Comparison of ENCODE assay signal across 10 cellular contexts in genomic region chr16:10946308-10946707, GRCh38. TPM values are rescaled to one million over a fixed set of nuclear protein-coding genes. Genes with fewer than 3 reads are reported as not detected.
DNase-seq lines count a peak whose midpoint lies in the region; ATAC-seq, FAIRE-seq and TF ChIP-seq lines count a peak whose summit lies in the region.
"Had no signal": no experiment of that assay in that cellular context is flagged by ENCODE, and none has a peak within 500 bp of the region (broad histone marks: within the 10 kb centered on the region; RNA-seq: fewer than 3 reads in every experiment).

No MANE protein-coding gene starts in this region.

- peak overlapping the region; percentile 34 for H3K9ac ChIP-seq in astrocyte (ENCODE audit: low read length)

- H3K4me3 ChIP-seq in left ventricle myocardium inferior = peak overlapping the region; percentile 99
- no peak overlapping the region for H3K4me3 ChIP-seq in right cardiac atrium (ENCODE audit: low read length)
- H3K4me3 ChIP-seq in astrocyte (ENCODE audit: insufficient read depth, low read depth, low read length) = peak overlapping the region; percentile 37
- peak overlapping the region; percentile 5 for H3K4me3 ChIP-seq in lower lobe of right lung
- no peak overlapping the region for H3K4me3 ChIP-seq in BE2C (ENCODE audit: low read depth, low read length)

- FAIRE-seq in astrocyte (lab: Jason Lieb, UNC) = no peak
- no peak for FAIRE-seq in urothelium cell line (lab: Jason Lieb, UNC)

- H3K27me3 Mint-ChIP-seq in astrocyte (ENCODE audit: low read depth, unreplicated experiment) = no peaks in the 10 kb centered on the region

- ATAC-seq in right cardiac atrium (no peak), lower lobe of right lung (peak; percentile 4 to 49), HG03159 (IDR thresholded peaks at IDR 0.05; ENCODE audit: unreplicated experiment) (no peak), HG03108 (IDR thresholded peaks at IDR 0.05; ENCODE audit: unreplicated experiment) (no peak)
- ATAC-seq: sciatic nerve had no signal

- intact Hi-C loops in left ventricle myocardium inferior (cut with micrococcal nuclease) = no loop called here
- intact Hi-C loops in right cardiac atrium (cut with DNase I) = no loop called here
- intact Hi-C loops in lower lobe of right lung (cut with DNase I) = no loop called here

- 41% methylated on average over 5 of the region's 5 CpGs for WGBS in right cardiac atrium

- H3K36me3 ChIP-seq in left ventricle myocardium inferior (no peaks in the 10 kb centered on the region), astrocyte (ENCODE audit: insufficient read depth, low read length) (no peaks in the 10 kb centered on the region), lower lobe of right lung (no peaks in the 10 kb centered on the region), BE2C (no peaks in the 10 kb centered on the region; the same call in 1 of the 2 replicates)

- H3K4me3 Mint-ChIP-seq in astrocyte (ENCODE audit: unreplicated experiment) = peak overlapping the region; percentile 95

- TF ChIP-seq CTCF in left ventricle myocardium inferior (IDR thresholded peaks at IDR 0.05; ENCODE audit: borderline replicate concordance) (no peak), astrocyte (IDR thresholded peaks at IDR 0.05; ENCODE audit: insufficient read depth, low read depth, low read length) (no peak), lower lobe of right lung (IDR thresholded peaks at IDR 0.05) (no peak), BE2C (IDR thresholded peaks at IDR 0.05; ENCODE audit: low read depth, low read length) (no peak)

- no peaks in the 10 kb centered on the region for H3K9me3 Mint-ChIP-seq in astrocyte (ENCODE audit: unreplicated experiment)

- H3K9me3 ChIP-seq in left ventricle myocardium inferior (replicated peaks) (no peaks in the 10 kb centered on the region), right cardiac atrium (ENCODE audit: control insufficient read depth, low read length) (no peaks in the 10 kb centered on the region), astrocyte (ENCODE audit: insufficient read depth, low read depth, low read length) (no peaks in the 10 kb centered on the region), lower lobe of right lung (no peaks in the 10 kb centered on the region), BE2C (no peaks in the 10 kb centered on the region)

- H3K27me3 ChIP-seq in left ventricle myocardium inferior (ENCODE audit: low read depth) (no peaks in the 10 kb centered on the region), right cardiac atrium (ENCODE audit: control insufficient read depth, insufficient read depth) (no peaks in the 10 kb centered on the region), astrocyte (ENCODE audit: insufficient read depth, low read length) (no peaks in the 10 kb centered on the region), lower lobe of right lung (ENCODE audit: low read depth) (no peaks in the 10 kb centered on the region), BE2C (no peaks in the 10 kb centered on the region)

- H4K20me1 ChIP-seq in astrocyte (ENCODE audit: insufficient read depth, low read length) = peaks cover 61% of the 10 kb centered on the region

- no peak for DNase-seq in left ventricle myocardium inferior
- no peak for DNase-seq in right cardiac atrium
- peak; percentile 58 for DNase-seq in astrocyte (ENCODE audit: low read depth)
- no peak for DNase-seq in lower lobe of right lung
- DNase-seq in urothelium cell line (ENCODE audit: low spot score) = peak; percentile 72
- no peak for DNase-seq in BE2C
- DNase-seq: NCI-H1436 treated with DMSO at 0.1 percent for 48 hours had no signal

- H3K79me2 ChIP-seq in astrocyte (ENCODE audit: insufficient read depth, low read length) = peaks cover 76% of the 10 kb centered on the region

- H3K36me3 Mint-ChIP-seq in astrocyte (ENCODE audit: low read depth, unreplicated experiment) = no peaks in the 10 kb centered on the region

- H3K27ac ChIP-seq in left ventricle myocardium inferior (replicated peaks) (no peak overlapping the region), right cardiac atrium (ENCODE audit: low read length) (no peak overlapping the region), astrocyte (ENCODE audit: low read depth, low read length) (no peak overlapping the region), lower lobe of right lung (peak overlapping the region; percentile 88)

- no peak overlapping the region for H2AFZ ChIP-seq in astrocyte (ENCODE audit: low read depth, low read length)

- H3K4me1 ChIP-seq in left ventricle myocardium inferior (peaks cover 67% of the 10 kb centered on the region), right cardiac atrium (ENCODE audit: control insufficient read depth, insufficient read depth, low read length) (peaks cover 5% of the 10 kb centered on the region), astrocyte (ENCODE audit: insufficient read depth, low read length) (peaks cover 38% of the 10 kb centered on the region), lower lobe of right lung (peaks cover 58% of the 10 kb centered on the region), BE2C (peaks cover 6% of the 10 kb centered on the region)

- H3K4me1 Mint-ChIP-seq in astrocyte (ENCODE audit: low read depth, unreplicated experiment) = peaks cover 55% of the 10 kb centered on the region

- H3K27ac Mint-ChIP-seq in astrocyte (ENCODE audit: unreplicated experiment) = peak overlapping the region; percentile 63

- H3K4me2 ChIP-seq in astrocyte (ENCODE audit: low read length) = peak overlapping the region; percentile 98

RNA-seq across cellular contexts. Expression of gene CLEC16A, which starts 1.9 kb away (rescaled TPM):
- total RNA-seq in left ventricle myocardium inferior (24.6 TPM), right cardiac atrium (10 to 100 TPM; 24.0 to 31.5 (median 30.4) TPM), astrocyte (31.7 and 32.1 TPM in 2 replicates), lower lobe of right lung (34.6 TPM)
- 14.9 TPM for polyA plus RNA-seq in right cardiac atrium
- polyA plus RNA-seq in BE2C (2012; ENCODE audit: insufficient read depth, insufficient read length, low read depth) = 33.3 TPM

RNA-seq across cellular contexts. Expression of gene DEXI, which starts 4.0 kb away (rescaled TPM):
- total RNA-seq in left ventricle myocardium inferior (110 TPM), right cardiac atrium (100 to 1,000 TPM in 2 of 4 donors, 10 to 100 TPM in 2; 82.2 to 126 (median 101) TPM), astrocyte (39.8 and 46.6 TPM in 2 replicates), lower lobe of right lung (29.9 TPM)
- polyA plus RNA-seq in right cardiac atrium = 127 TPM
- polyA plus RNA-seq in BE2C (2012; ENCODE audit: insufficient read depth, insufficient read length, low read depth) = 68.8 TPM

Comparison
In these comparisons a context has a peak if more than half of its experiments do, and no peak if none do; other contexts are left out.
1. H3K4me3 ChIP-seq: peak in left ventricle myocardium inferior (single experiment), astrocyte (single experiment) and lower lobe of right lung (single experiment); none in right cardiac atrium (single experiment) and BE2C (single experiment).
2. DNase-seq: peak in astrocyte (single experiment) and urothelium cell line (single experiment); none in left ventricle myocardium inferior (single experiment), right cardiac atrium (0 of 3), lower lobe of right lung (single experiment) and BE2C (single experiment).
3. ATAC-seq: peak in lower lobe of right lung (2 of 2); none in right cardiac atrium (0 of 2), HG03159 (single experiment) and HG03108 (single experiment).